ENCODE assay signal across 17 cellular contexts in the genomic region with DNA sequence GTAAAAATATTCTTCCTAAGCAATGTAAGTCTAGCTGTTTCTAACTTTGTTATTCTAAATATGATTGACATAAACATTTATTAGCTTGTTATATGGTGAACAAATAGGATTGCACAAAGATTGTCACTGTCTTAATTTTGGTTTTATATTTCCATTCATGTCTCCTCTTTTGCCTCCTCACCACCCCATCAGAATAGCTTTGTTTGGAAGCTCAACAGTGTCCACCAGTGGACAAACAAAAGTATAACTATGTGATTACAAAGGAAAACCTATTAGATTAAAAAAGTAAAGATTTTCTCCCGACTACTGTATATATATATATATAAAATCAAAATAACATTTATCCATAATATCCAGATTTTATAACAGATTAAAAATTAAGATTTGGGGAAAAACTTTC.
DNase-seq lines count a peak whose midpoint lies in the region; TF ChIP-seq lines count a peak whose summit lies in the region.
"Had no signal": no experiment of that assay in that cellular context is flagged by ENCODE, and none has a peak within 500 bp of the region (broad histone marks: within the 10 kb centered on the region; RNA-seq: fewer than 3 reads in every experiment).

No MANE protein-coding gene starts in this region.

- intact Hi-C loops in ovary (cut with DNase I) = no loop called here

- no peaks in the 10 kb centered on the region for H3K9me3 ChIP-seq in ovary
- H3K9me3 ChIP-seq: lower lobe of right lung had no signal

- H3K4me1 Mint-ChIP-seq in nephron (no peaks in the 10 kb centered on the region), immature natural killer cell (no peaks in the 10 kb centered on the region)
- H3K4me1 Mint-ChIP-seq: stimulated activated naive CD8-positive, alpha-beta T cell treated with anti-CD3 and anti-CD28 coated beads, Interleukin-15, amount 100 ng/mL, for 72 hours had no signal

- DNase-seq in NCI-H1105 (lab: John Stamatoyannopoulos, UW) (peak; percentile 0), NCI-H1105 treated with DMSO at 0.1 percent for 48 hours (lab: John Stamatoyannopoulos, UW) (no peak), NAMALWA (ENCODE audit: low spot score) (peak; percentile 2), RKO (ENCODE audit: low spot score) (peak; percentile 25), ovary (no peak), GM19240 (ENCODE audit: insufficient read length, low spot score) (no peak), immature natural killer cell (no peak)
- DNase-seq: activated CD8-positive, alpha-beta memory T cell treated with anti-CD3 and anti-CD28 coated beads for 24 hours; activated naive CD4-positive, alpha-beta T cell; brain microvascular endothelial cell; effector memory CD4-positive, alpha-beta T cell; lower lobe of right lung; stimulated activated naive CD8-positive, alpha-beta T cell treated with anti-CD3 and anti-CD28 coated beads, Interleukin-15, amount 100 ng/mL, for 72 hours; T-helper 9 cell had no signal

- H3K9me3 Mint-ChIP-seq in nephron (peaks cover 5% of the 10 kb centered on the region), immature natural killer cell (peaks cover 0 to 1% (median 0%) of the 10 kb centered on the region in 6 donors)
- H3K9me3 Mint-ChIP-seq: stimulated activated naive CD8-positive, alpha-beta T cell treated with anti-CD3 and anti-CD28 coated beads, Interleukin-15, amount 100 ng/mL, for 72 hours had no signal

- WGBS in ovary, 3 donors = 19 to 30% (median 28%) methylated on average over 1 of the region's 1 CpG

- H3K4me3 ChIP-seq in ovary = no peak overlapping the region
- H3K4me3 ChIP-seq: lower lobe of right lung, skin epidermis had no signal

- TF ChIP-seq POLR2A in ovary (IDR thresholded peaks at IDR 0.05) = no peak

- no peaks in the 10 kb centered on the region for H3K4me1 ChIP-seq in ovary (ENCODE audit: insufficient read depth)
- H3K4me1 ChIP-seq: lower lobe of right lung had no signal

- TF ChIP-seq CTCF in nephron (IDR thresholded peaks at IDR 0.05; ENCODE audit: unreplicated experiment in 3 of 3) (peak; percentile 13 to 32 (median 31)), ovary (IDR thresholded peaks at IDR 0.05) (no peak)

- no peak overlapping the region for H3K27ac Mint-ChIP-seq in nephron
- H3K27ac Mint-ChIP-seq in immature natural killer cell = no peak overlapping the region
- H3K27ac Mint-ChIP-seq: stimulated activated naive CD8-positive, alpha-beta T cell treated with anti-CD3 and anti-CD28 coated beads, Interleukin-15, amount 100 ng/mL, for 72 hours had no signal

- TF ChIP-seq EP300 in ovary (IDR thresholded peaks at IDR 0.05) = no peak

- H3K4me3 Mint-ChIP-seq in nephron = no peak overlapping the region
- no peak overlapping the region for H3K4me3 Mint-ChIP-seq in immature natural killer cell
- H3K4me3 Mint-ChIP-seq: stimulated activated naive CD8-positive, alpha-beta T cell treated with anti-CD3 and anti-CD28 coated beads, Interleukin-15, amount 100 ng/mL, for 72 hours had no signal

- no peak overlapping the region for H3K27ac ChIP-seq in ovary
- H3K27ac ChIP-seq: brain microvascular endothelial cell, lower lobe of right lung, RWPE1, skin epidermis had no signal

- H3K27me3 Mint-ChIP-seq in nephron (ENCODE audit: low read depth) = no peaks in the 10 kb centered on the region
- H3K27me3 Mint-ChIP-seq in immature natural killer cell (ENCODE audit: low read depth in 3 of 3) = peaks cover 0 to 2% (median 2%) of the 10 kb centered on the region in 3 donors
- H3K27me3 Mint-ChIP-seq: stimulated activated naive CD8-positive, alpha-beta T cell treated with anti-CD3 and anti-CD28 coated beads, Interleukin-15, amount 100 ng/mL, for 72 hours had no signal

- no peaks in the 10 kb centered on the region for H3K36me3 Mint-ChIP-seq in nephron (ENCODE audit: low read depth)
- H3K36me3 Mint-ChIP-seq in immature natural killer cell = no peaks in the 10 kb centered on the region

- no peaks in the 10 kb centered on the region for H3K27me3 ChIP-seq in ovary
- H3K27me3 ChIP-seq: brain microvascular endothelial cell had no signal

- no peaks in the 10 kb centered on the region for H3K36me3 ChIP-seq in ovary
- H3K36me3 ChIP-seq: brain microvascular endothelial cell, lower lobe of right lung had no signal

Comparison
In these comparisons a context has a peak if more than half of its experiments do, and no peak if none do; other contexts are left out.
1. DNase-seq: peak in NCI-H1105 (single experiment), NAMALWA (single experiment) and RKO (single experiment); none in NCI-H1105 treated with DMSO at 0.1 percent for 48 hours (single experiment), ovary (0 of 5), GM19240 (single experiment) and immature natural killer cell (0 of 3).
2. CTCF ChIP-seq: peak in nephron (3 of 3); none in ovary (0 of 3).